ENCODE assay signal across 18 cellular contexts in the genomic region with DNA sequence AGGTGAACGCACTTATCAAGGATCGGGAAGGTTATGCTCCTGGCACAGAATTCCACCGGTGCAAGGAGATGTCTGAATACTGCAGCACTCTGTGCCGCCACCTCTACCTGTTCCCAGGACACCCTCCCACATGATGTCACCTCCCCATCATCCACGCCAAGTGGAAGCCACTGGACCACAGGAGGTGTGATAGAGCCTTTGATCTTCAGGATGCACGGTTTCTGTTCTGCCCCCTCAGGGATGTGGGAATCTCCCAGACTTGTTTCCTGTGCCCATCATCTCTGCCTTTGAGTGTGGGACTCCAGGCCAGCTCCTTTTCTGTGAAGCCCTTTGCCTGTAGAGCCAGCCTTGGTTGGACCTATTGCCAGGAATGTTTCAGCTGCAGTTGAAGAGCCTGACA. TPM values are rescaled to one million over a fixed set of nuclear protein-coding genes. Genes with fewer than 3 reads are reported as not detected.
DNase-seq lines count a peak whose midpoint lies in the region; ATAC-seq and TF ChIP-seq lines count a peak whose summit lies in the region.
"Had no signal": no experiment of that assay in that cellular context is flagged by ENCODE, and none has a peak within 500 bp of the region (broad histone marks: within the 10 kb centered on the region; RNA-seq: fewer than 3 reads in every experiment).

No MANE protein-coding gene starts in this region.

- H3K9me2 ChIP-seq in HCT116 (ENCODE audit: insufficient read depth), result no peaks in the 10 kb centered on the region

- H3K27me3 Mint-ChIP-seq in T-helper 2 cell treated with Interferon-gamma antibody and Interleukin-4, amounts not matched to agents 5 μg/mL and 100 μg/mL, for 36 hours (ENCODE audit: low read depth), result no peaks in the 10 kb centered on the region
- H3K27me3 Mint-ChIP-seq in central memory CD8-positive, alpha-beta T cell, result no peaks in the 10 kb centered on the region
- H3K27me3 Mint-ChIP-seq: brain, memory B cell had no signal

- H3K79me2 ChIP-seq in HCT116 (ENCODE audit: insufficient read depth, low read length), result peaks cover 4% of the 10 kb centered on the region; the same call in 1 of the 2 replicates

- peaks cover 9% of the 10 kb centered on the region for H3K9me3 Mint-ChIP-seq in T-helper 2 cell treated with Interferon-gamma antibody and Interleukin-4, amounts not matched to agents 5 μg/mL and 100 μg/mL, for 36 hours
- H3K9me3 Mint-ChIP-seq in central memory CD8-positive, alpha-beta T cell, result no peaks in the 10 kb centered on the region
- H3K9me3 Mint-ChIP-seq: brain, memory B cell had no signal

- TF ChIP-seq CTCF in HCT116 (IDR thresholded peaks at IDR 0.05 in 2 of 3, conservative IDR thresholded peaks at IDR 0.05 in 1 of 3; ENCODE audit: borderline replicate concordance in 1 of 3, insufficient read depth in 1 of 3, low read depth in 2 of 3, low read length in 2 of 3) (no peak), psoas muscle (IDR thresholded peaks at IDR 0.05) (no peak)

- H3K4me2 ChIP-seq in HCT116 (ENCODE audit: low read length), result no peak overlapping the region

- H3K4me3 ChIP-seq in HCT116 (replicated peaks in 1 of 2; ENCODE audit: low read depth in 1 of 2, low read length in 2 of 2) (no peak overlapping the region), psoas muscle (no peak overlapping the region)
- H3K4me3 ChIP-seq: adrenal gland, skin epidermis, upper lobe of left lung had no signal

- TF ChIP-seq POLR2A in HCT116 (IDR thresholded peaks at IDR 0.05; ENCODE audit: borderline replicate concordance, extremely low read depth, insufficient read depth, insufficient read length), result no peak

- H3K27me3 ChIP-seq in HCT116 (ENCODE audit: insufficient read depth, low read length), result no peaks in the 10 kb centered on the region
- H3K27me3 ChIP-seq in psoas muscle (ENCODE audit: insufficient read depth in 3 of 3, low read length in 2 of 3), result no peaks in the 10 kb centered on the region
- H3K27me3 ChIP-seq: adrenal gland, foreskin keratinocyte, upper lobe of left lung had no signal

- no peak overlapping the region for H2AFZ ChIP-seq in HCT116 (ENCODE audit: low read depth, low read length, poor library complexity, severe bottlenecking)

- no peak for TF ChIP-seq RAD21 in HCT116 (IDR thresholded peaks at IDR 0.05; ENCODE audit: low read depth)

- no peaks in the 10 kb centered on the region for H4K20me1 ChIP-seq in HCT116 (ENCODE audit: insufficient read depth)

- no peak overlapping the region for H3K4me3 Mint-ChIP-seq in T-helper 2 cell treated with Interferon-gamma antibody and Interleukin-4, amounts not matched to agents 5 μg/mL and 100 μg/mL, for 36 hours
- H3K4me3 Mint-ChIP-seq in central memory CD8-positive, alpha-beta T cell, result no peak overlapping the region
- H3K4me3 Mint-ChIP-seq: brain, memory B cell had no signal

- no peaks in the 10 kb centered on the region for H3K9me3 ChIP-seq in HCT116 (ENCODE audit: control insufficient read depth in 1 of 2, insufficient read depth in 1 of 2, low read depth in 1 of 2, low read length in 2 of 2)
- no peaks in the 10 kb centered on the region for H3K9me3 ChIP-seq in psoas muscle
- H3K9me3 ChIP-seq: adrenal gland, upper lobe of left lung had no signal

- intact Hi-C loops in HCT116 (cut with micrococcal nuclease) (loop anchor here (1.0 to 5.0 kb wide), 3 partner anchors 65 to 298 kb away; a partner anchor contains a TSS), psoas muscle (cut with DNase I) (loop anchor here (2.0 to 5.0 kb wide), 3 partner anchors 62 to 107 kb away; no protein-coding TSS in a partner anchor)

- ATAC-seq in HCT116 (0 out of 2 replicates have a peak, but pooled peaks have one; percentile 12), psoas muscle (no peak)
- ATAC-seq in central memory CD8-positive, alpha-beta T cell (replicated peaks; ENCODE audit: extremely low read depth, poor library complexity, severe bottlenecking), result no peak

- no peak for DNase-seq in T-helper 2 cell treated with Interferon-gamma antibody and Interleukin-4, amounts not matched to agents 5 μg/mL and 100 μg/mL, for 36 hours (ENCODE audit: low spot score)
- DNase-seq in T-helper 2 cell (no peak), HCT116 (ENCODE audit: low read depth, low spot score) (no peak), iPS-NIHi7 (ENCODE audit: extremely low spot score) (no peak), psoas muscle (no peak)
- no peak for DNase-seq in central memory CD8-positive, alpha-beta T cell (ENCODE audit: low spot score in 2 of 2)
- DNase-seq: DMS153, NCI-H1694, NCI-H2171, SHP77 treated with DMSO at 0.1 percent for 48 hours had no signal

- no TSS peak for BruUV-seq in HCT116 (replicated peaks; lab: Mats Ljungman, UMichigan)

- CTCF ChIA-PET in HCT116 (lab: Charles Lee), result interaction anchor here (0.9 to 1.0 kb wide), 2 partner anchors 65 to 89 kb away, joined by 3 read pairs; no protein-coding TSS in a partner anchor

- RAD21 ChIA-PET in HCT116 (lab: Charles Lee; ENCODE audit: low non-redundant PET in 1 of 2, low total read pairs in 2 of 2, uncharacterized antibody in 2 of 2, unreplicated experiment in 2 of 2), result no interaction called here

- H3K27ac ChIP-seq in HCT116 (ENCODE audit: low read depth, low read length) (no peak overlapping the region), psoas muscle (no peak overlapping the region)
- H3K27ac ChIP-seq: 22Rv1, adrenal gland, foreskin keratinocyte, skin epidermis, upper lobe of left lung had no signal

- H3K4me1 Mint-ChIP-seq in T-helper 2 cell treated with Interferon-gamma antibody and Interleukin-4, amounts not matched to agents 5 μg/mL and 100 μg/mL, for 36 hours (ENCODE audit: low read depth), result peaks cover 49% of the 10 kb centered on the region
- peaks cover 21% of the 10 kb centered on the region for H3K4me1 Mint-ChIP-seq in central memory CD8-positive, alpha-beta T cell
- H3K4me1 Mint-ChIP-seq: brain had no signal

- H3K9ac ChIP-seq in HCT116 (ENCODE audit: low read length), result no peak overlapping the region

- H3K27ac Mint-ChIP-seq in T-helper 2 cell treated with Interferon-gamma antibody and Interleukin-4, amounts not matched to agents 5 μg/mL and 100 μg/mL, for 36 hours, result peak overlapping the region; percentile 33
- H3K27ac Mint-ChIP-seq in central memory CD8-positive, alpha-beta T cell (ENCODE audit: low read depth), result peak overlapping the region; percentile 21

- H3K4me1 ChIP-seq in HCT116 (ENCODE audit: control insufficient read depth in 1 of 2, insufficient read depth in 2 of 2, low read length in 2 of 2) (no peaks in the 10 kb centered on the region), psoas muscle (peaks cover 8% of the 10 kb centered on the region)
- H3K4me1 ChIP-seq: adrenal gland had no signal

- 89 to 94% (median 91%) methylated on average over 6 of the region's 6 CpGs for WGBS in psoas muscle, 3 donors

- POLR2A ChIA-PET in HCT116 (lab: Charles Lee), result no interaction called here

- H3K36me3 ChIP-seq in HCT116 (ENCODE audit: control insufficient read depth in 1 of 2, insufficient read depth in 2 of 2, low read length in 2 of 2) (peaks cover 57 to 74% of the 10 kb centered on the region in 2 experiments), psoas muscle (ENCODE audit: insufficient read depth in 1 of 2, low read depth in 1 of 2) (peaks cover 12 to 86% of the 10 kb centered on the region in 2 donors)

- H3K36me3 Mint-ChIP-seq in T-helper 2 cell treated with Interferon-gamma antibody and Interleukin-4, amounts not matched to agents 5 μg/mL and 100 μg/mL, for 36 hours (ENCODE audit: low read depth), result peaks cover 89% of the 10 kb centered on the region
- H3K36me3 Mint-ChIP-seq in central memory CD8-positive, alpha-beta T cell (ENCODE audit: insufficient read depth), result peaks cover 51% of the 10 kb centered on the region

TF ChIP-seq in HCT116, 20 proteins besides CTCF, POLR2A, EP300 and RAD21:
- TF ChIP-seq JUND (IDR thresholded peaks at IDR 0.05), result no peak
- no peak for TF ChIP-seq SP1 (IDR thresholded peaks at IDR 0.05; ENCODE audit: low read depth)
- TF ChIP-seq ELF1 (IDR thresholded peaks at IDR 0.05; ENCODE audit: borderline replicate concordance, low read depth), result no peak
- no peak for TF ChIP-seq CBX3 (IDR thresholded peaks at IDR 0.05; ENCODE audit: low read depth)
TF ChIP-seq in HCT116: peak in this region for 0.

RNA-seq across cellular contexts. Expression of a gene that starts 11.0 kb away (rescaled TPM):
- total RNA-seq in HCT116 (2021; ENCODE audit: unreplicated experiment) (0.47 TPM), psoas muscle (10 to 100 TPM in 1 of 4 donors, 1 to 10 TPM in 3; 2.9 to 10.9 (median 6.7) TPM)
- 0.56 and 0.94 TPM in 2 replicates for polyA plus RNA-seq in HCT116 (2012)
- polyA plus RNA-seq in psoas muscle, result 1 to 10 TPM in 2 of 3 donors, under 1 TPM in 1; 0.73 to 5.5 (median 1.3) TPM
- total RNA-seq: G401 had no signal

RNA-seq across cellular contexts. Expression of a gene that starts 16.8 kb away (rescaled TPM):
- total RNA-seq in HCT116 (2021; ENCODE audit: unreplicated experiment), result 64.1 TPM
- polyA plus RNA-seq in HCT116 (2012), result 21.4 and 22.9 TPM in 2 replicates
- total RNA-seq in psoas muscle, result 1 to 10 TPM; 3.2 to 7.6 (median 4.7) TPM
- 1 to 10 TPM; 1.4 to 4.3 (median 2.0) TPM for polyA plus RNA-seq in psoas muscle

RNA-seq across cellular contexts. Expression of a gene that starts 20.2 kb away (rescaled TPM):
- total RNA-seq in HCT116 (2021; ENCODE audit: unreplicated experiment) (9.9 TPM), psoas muscle (under 1 TPM in 1 of 4 donors, not detected in 3; 0.43 TPM)
- 4.1 and 5.3 TPM in 2 replicates for polyA plus RNA-seq in HCT116 (2012)
- under 1 TPM; 0.04 to 0.42 (median 0.31) TPM for polyA plus RNA-seq in psoas muscle
- total RNA-seq: G401 had no signal

RNA-seq across cellular contexts. Expression of a gene that starts 41.7 kb away (rescaled TPM):
- total RNA-seq in HCT116 (2021; ENCODE audit: unreplicated experiment), result 83.6 TPM
- 61.7 and 84.4 TPM in 2 replicates for polyA plus RNA-seq in HCT116 (2012)
- 100 to 1,000 TPM in 1 of 4 donors, 10 to 100 TPM in 3; 65.1 to 129 (median 92.6) TPM for total RNA-seq in psoas muscle
- polyA plus RNA-seq in psoas muscle, result 100 to 1,000 TPM in 1 of 3 donors, 10 to 100 TPM in 2; 79.8 to 109 (median 93.9) TPM

RNA-seq across cellular contexts. Expression of a gene that starts 57.6 kb away (rescaled TPM):
- 0.20 TPM for total RNA-seq in HCT116 (2021; ENCODE audit: unreplicated experiment)
- 0.21 and 0.34 TPM in 2 replicates for polyA plus RNA-seq in HCT116 (2012)
- total RNA-seq in psoas muscle, result 1 to 10 TPM in 1 of 4 donors, under 1 TPM in 3; 0.25 to 1.0 (median 0.61) TPM
- polyA plus RNA-seq in psoas muscle, result under 1 TPM; 0.13 to 0.27 (median 0.21) TPM
